In genomic region chr9:105647595-105648349, GRCh38 we compare ENCODE assay signal across 16 cellular contexts. TPM values are rescaled to one million over a fixed set of nuclear protein-coding genes. Genes with fewer than 3 reads are reported as not detected.
DNase-seq lines count a peak whose midpoint lies in the region; ATAC-seq and TF ChIP-seq lines count a peak whose summit lies in the region.
"Had no signal": no experiment of that assay in that cellular context is flagged by ENCODE, and none has a peak within 500 bp of the region (broad histone marks: within the 10 kb centered on the region; RNA-seq: fewer than 3 reads in every experiment).

No MANE protein-coding gene starts in this region.

- no peaks in the 10 kb centered on the region for H3K9me3 ChIP-seq in A673 (ENCODE audit: low read depth, low read length, poor library complexity, severe bottlenecking)

- H3F3A ChIP-seq in GM23338 (replicated peaks; ENCODE audit: low read depth) = no peaks in the 10 kb centered on the region

- peaks cover 15% of the 10 kb centered on the region for H3K4me1 Mint-ChIP-seq in GM23338
- H3K4me1 Mint-ChIP-seq: activated CD4-positive, alpha-beta T cell treated with anti-CD3 and anti-CD28 coated beads, Interleukin-2, amount 10 ng/mL, durations not matched to agents 7 days and 5 days; stimulated activated memory B cell treated with anti-CD40 and anti-IgM and Interleukin-4, amounts not matched to agents 10 μg/mL and 1 μg/mL and 100 μg/mL, for 72 hours; T-helper 17 cell had no signal

- ATAC-seq in GM23338 (peak; percentile 72), HG02798 (IDR thresholded peaks at IDR 0.05; ENCODE audit: poor library complexity, unreplicated experiment) (no peak)
- no peak for ATAC-seq in activated CD4-positive, CD25-positive, alpha-beta regulatory T cell treated with anti-CD3 and anti-CD28 coated beads, Interleukin-2, amount 50 U/mL, for 24 hours
- ATAC-seq: activated T-cell treated with anti-CD3 and anti-CD28 coated beads, Interleukin-2, amount 50 U/mL, for 72 hours; stimulated activated memory B cell treated with anti-CD40 and anti-IgM and Interleukin-4, amounts not matched to agents 10 μg/mL and 1 μg/mL and 100 μg/mL, for 72 hours; T-helper 17 cell had no signal

- BruUV-seq in A673 (replicated peaks; lab: Mats Ljungman, UMichigan) = no TSS peak

- DNase-seq in GM23338 (ENCODE audit: low spot score) = peak; percentile 28
- peak; percentile 49 for DNase-seq in NCI-H146 treated with DMSO at 0.1 percent for 48 hours (lab: John Stamatoyannopoulos, UW; ENCODE audit: unreplicated experiment)
- peak; percentile 27 for DNase-seq in brain microvascular endothelial cell
- peak; percentile 29 for DNase-seq in iris pigment epithelial cell (ENCODE audit: low read depth)
- DNase-seq in A673 (ENCODE audit: low spot score) = no peak
- no peak for DNase-seq in amygdala (lab: John Stamatoyannopoulos, UW)
- DNase-seq: activated CD4-positive, alpha-beta T cell treated with anti-CD3 and anti-CD28 coated beads, Interleukin-2, amount 10 ng/mL, durations not matched to agents 7 days and 5 days; activated T-cell treated with anti-CD3 and anti-CD28 coated beads, Interleukin-2, amount 50 U/mL, for 72 hours; NCI-H1105 treated with DMSO at 0.1 percent for 48 hours; T-helper 17 cell had no signal

- in situ Hi-C loops in brain microvascular endothelial cell (cut with HindIII; ENCODE audit: low pct_ligation_motif_present, low sequenced_read_pairs) = no loop called here

- no peaks in the 10 kb centered on the region for H3K79me2 ChIP-seq in GM23338 (replicated peaks; ENCODE audit: insufficient read depth)

- H3K27me3 ChIP-seq in GM23338 (ENCODE audit: insufficient read depth) (no peaks in the 10 kb centered on the region), brain microvascular endothelial cell (replicated peaks) (no peaks in the 10 kb centered on the region), A673 (replicated peaks; ENCODE audit: insufficient read depth, low read depth, low read length, poor library complexity) (no peaks in the 10 kb centered on the region)
- H3K27me3 ChIP-seq: BLaER1 treated with 17β-estradiol and CSF1 and Interleukin-3, amounts not matched to agents 10 nM and 100 nM had no signal

- TF ChIP-seq CTCF in GM23338 (conservative IDR thresholded peaks at IDR 0.05; ENCODE audit: low read depth in 2 of 2) (no peak), brain microvascular endothelial cell (IDR thresholded peaks at IDR 0.05; ENCODE audit: low read depth, low read length, missing control alignments) (no peak), A673 (conservative IDR thresholded peaks at IDR 0.05; ENCODE audit: low read depth, low read length) (no peak)

- POLR2A ChIA-PET in A673 (lab: Charles Lee; ENCODE audit: low non-redundant PET) = no interaction called here

- intact Hi-C loops in A673 (cut with micrococcal nuclease; ENCODE audit: unreplicated experiment) = no loop called here

- no peak overlapping the region for H3K27ac Mint-ChIP-seq in GM23338
- H3K27ac Mint-ChIP-seq: activated CD4-positive, alpha-beta T cell treated with anti-CD3 and anti-CD28 coated beads, Interleukin-2, amount 10 ng/mL, durations not matched to agents 7 days and 5 days; activated T-cell treated with anti-CD3 and anti-CD28 coated beads, Interleukin-2, amount 50 U/mL, for 72 hours; stimulated activated memory B cell treated with anti-CD40 and anti-IgM and Interleukin-4, amounts not matched to agents 10 μg/mL and 1 μg/mL and 100 μg/mL, for 72 hours; T-helper 17 cell; type B pancreatic cell had no signal

- H3K27ac ChIP-seq in GM23338 (ENCODE audit: low read depth) = no peak overlapping the region
- H3K27ac ChIP-seq in brain microvascular endothelial cell = no peak overlapping the region
- no peak overlapping the region for H3K27ac ChIP-seq in A673 (ENCODE audit: low read depth, low read length, poor library complexity, severe bottlenecking)
- H3K27ac ChIP-seq: BLaER1 treated with 17β-estradiol and CSF1 and Interleukin-3, amounts not matched to agents 10 nM and 100 nM had no signal

- H4K20me1 ChIP-seq in GM23338 (replicated peaks; ENCODE audit: insufficient read depth) = no peaks in the 10 kb centered on the region
- H4K20me1 ChIP-seq: BLaER1 treated with 17β-estradiol and CSF1 and Interleukin-3, amounts not matched to agents 10 nM and 100 nM had no signal

- CTCF ChIA-PET in A673 (lab: Charles Lee) = no interaction called here

- H3K9me3 Mint-ChIP-seq in GM23338 = no peaks in the 10 kb centered on the region
- H3K9me3 Mint-ChIP-seq: activated CD4-positive, alpha-beta T cell treated with anti-CD3 and anti-CD28 coated beads, Interleukin-2, amount 10 ng/mL, durations not matched to agents 7 days and 5 days; activated T-cell treated with anti-CD3 and anti-CD28 coated beads, Interleukin-2, amount 50 U/mL, for 72 hours; stimulated activated memory B cell treated with anti-CD40 and anti-IgM and Interleukin-4, amounts not matched to agents 10 μg/mL and 1 μg/mL and 100 μg/mL, for 72 hours had no signal

- H3K27me3 Mint-ChIP-seq in GM23338 (ENCODE audit: insufficient read depth, low read depth, poor library complexity) = peaks cover 2% of the 10 kb centered on the region
- H3K27me3 Mint-ChIP-seq: activated CD4-positive, alpha-beta T cell treated with anti-CD3 and anti-CD28 coated beads, Interleukin-2, amount 10 ng/mL, durations not matched to agents 7 days and 5 days; stimulated activated memory B cell treated with anti-CD40 and anti-IgM and Interleukin-4, amounts not matched to agents 10 μg/mL and 1 μg/mL and 100 μg/mL, for 72 hours; T-helper 17 cell had no signal

- H3K36me3 ChIP-seq in GM23338 (ENCODE audit: insufficient read depth) (no peaks in the 10 kb centered on the region), brain microvascular endothelial cell (replicated peaks) (no peaks in the 10 kb centered on the region), A673 (ENCODE audit: insufficient read depth, low read length, poor library complexity, severe bottlenecking) (no peaks in the 10 kb centered on the region)

- H3K4me3 ChIP-seq in GM23338 (no peak overlapping the region), brain microvascular endothelial cell (ENCODE audit: low read depth, low read length) (no peak overlapping the region), A673 (ENCODE audit: low read depth, low read length, poor library complexity, severe bottlenecking) (no peak overlapping the region)
- H3K4me3 ChIP-seq: BLaER1 treated with 17β-estradiol and CSF1 and Interleukin-3, amounts not matched to agents 10 nM and 100 nM had no signal

- H3K4me3 Mint-ChIP-seq in GM23338 = no peak overlapping the region
- H3K4me3 Mint-ChIP-seq: activated CD4-positive, alpha-beta T cell treated with anti-CD3 and anti-CD28 coated beads, Interleukin-2, amount 10 ng/mL, durations not matched to agents 7 days and 5 days; activated T-cell treated with anti-CD3 and anti-CD28 coated beads, Interleukin-2, amount 50 U/mL, for 72 hours; stimulated activated memory B cell treated with anti-CD40 and anti-IgM and Interleukin-4, amounts not matched to agents 10 μg/mL and 1 μg/mL and 100 μg/mL, for 72 hours; T-helper 17 cell; type B pancreatic cell had no signal

- peaks cover 6% of the 10 kb centered on the region; the same call in 1 of the 2 replicates for H3K4me1 ChIP-seq in GM23338 (ENCODE audit: insufficient read depth)
- no peaks in the 10 kb centered on the region for H3K4me1 ChIP-seq in A673 (ENCODE audit: insufficient read depth, low read length, poor library complexity, severe bottlenecking)

- peak overlapping the region; percentile 78; the same call in 1 of the 2 replicates for H2AFZ ChIP-seq in GM23338

- no peak overlapping the region for H3K4me2 ChIP-seq in GM23338

- H3K36me3 Mint-ChIP-seq in GM23338 (ENCODE audit: low read depth) = no peaks in the 10 kb centered on the region
- H3K36me3 Mint-ChIP-seq: stimulated activated memory B cell treated with anti-CD40 and anti-IgM and Interleukin-4, amounts not matched to agents 10 μg/mL and 1 μg/mL and 100 μg/mL, for 72 hours had no signal

- H3K9me2 ChIP-seq in GM23338 (ENCODE audit: insufficient read depth) = peaks cover 5% of the 10 kb centered on the region; the same call in 1 of the 2 replicates

TF ChIP-seq in GM23338, 12 proteins besides CTCF, POLR2A, EP300 and RAD21:
- TF ChIP-seq ZNF114 (CRISPR knock-in tag; IDR thresholded peaks at IDR 0.05) = no peak
- TF ChIP-seq EZH2 (IDR thresholded peaks at IDR 0.05; ENCODE audit: low read depth, unreplicated experiment) = no peak
- no peak for TF ChIP-seq NANOG (IDR thresholded peaks at IDR 0.05; ENCODE audit: borderline replicate concordance)
- no peak for TF ChIP-seq ZNF331 (CRISPR knock-in tag; IDR thresholded peaks at IDR 0.05; ENCODE audit: low read depth)
- TF ChIP-seq EZH2phosphoT487 (IDR thresholded peaks at IDR 0.05; ENCODE audit: unreplicated experiment) = no peak

RNA-seq across cellular contexts. Expression of gene TAL2, which starts 14.5 kb away (rescaled TPM):
- not detected in 2 replicates for total RNA-seq in GM23338 (2014; rRNA removed; shearing (Covaris generic))
- polyA plus RNA-seq in GM23338 (2016; fragmentation: Nextera tagmentation; extraction: Ambion mirVana) = 0.37 and 0.79 TPM in 2 replicates
- not detected in 2 replicates for total RNA-seq in A673 (2021)
- total RNA-seq: activated CD4-positive, alpha-beta T cell treated with anti-CD3 and anti-CD28 coated beads, Interleukin-2, amount 10 ng/mL, durations not matched to agents 7 days and 5 days; activated T-cell treated with anti-CD3 and anti-CD28 coated beads, Interleukin-2, amount 50 U/mL, for 72 hours; lung microvascular endothelial cell; T-helper 17 cell had no signal

RNA-seq across cellular contexts. Expression of gene TMEM38B, which starts 46.6 kb away (rescaled TPM):
- 14.7 and 18.1 TPM in 2 replicates for total RNA-seq in GM23338 (2014; rRNA removed; shearing (Covaris generic))
- polyA plus RNA-seq in GM23338 (2016; fragmentation: Nextera tagmentation; extraction: Ambion mirVana) = 8.0 and 9.4 TPM in 2 replicates
- 16.8 and 22.6 TPM in 2 replicates for total RNA-seq in A673 (2021)

Comparison
In these comparisons a context has a peak if more than half of its experiments do, and no peak if none do; other contexts are left out.
1. DNase-seq: peak in GM23338 (single experiment), NCI-H146 treated with DMSO at 0.1 percent for 48 hours (single experiment), brain microvascular endothelial cell (single experiment) and iris pigment epithelial cell (single experiment); none in A673 (single experiment) and amygdala (0 of 56).